ENCODE assay signal across 8 cellular contexts in the genomic region with DNA sequence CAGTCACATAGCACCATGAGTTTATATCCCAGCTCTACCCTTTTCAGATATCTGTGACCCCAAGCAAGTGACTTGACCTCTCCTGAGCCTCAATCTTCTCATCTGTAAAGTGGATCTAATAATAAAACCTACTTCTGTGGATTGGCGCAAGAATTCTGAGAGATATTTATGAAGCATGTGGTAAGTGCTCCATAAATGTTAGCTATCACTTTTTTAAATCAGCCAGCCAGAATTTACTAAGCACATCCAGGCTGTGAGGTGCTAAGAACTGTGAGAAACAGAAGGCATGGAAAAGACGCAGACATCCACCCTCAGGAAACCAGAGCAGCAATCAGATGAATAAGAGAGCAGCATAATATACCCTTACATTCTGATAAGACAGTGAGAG.
DNase-seq lines count a peak whose midpoint lies in the region; ATAC-seq and TF ChIP-seq lines count a peak whose summit lies in the region.

No MANE protein-coding gene starts in this region.

- peak overlapping the region; percentile 67 for H3K4me2 ChIP-seq in SU-DHL-6 (ENCODE audit: low read depth, low read length, poor library complexity, severe bottlenecking)

- H3K27ac ChIP-seq in SU-DHL-6 (ENCODE audit: low read depth, low read length) (no peak overlapping the region), subcutaneous abdominal adipose tissue (ENCODE audit: low read depth, low read length) (peak overlapping the region; percentile 65)

- peak overlapping the region; percentile 87 for H3K9ac ChIP-seq in SU-DHL-6 (ENCODE audit: low read length)
- peak overlapping the region; percentile 53 to 87 (median 84) for H3K9ac ChIP-seq in subcutaneous abdominal adipose tissue (ENCODE audit: low read length in 5 of 5)

- ATAC-seq in GM19467 (IDR thresholded peaks at IDR 0.05; ENCODE audit: unreplicated experiment), result no peak
- ATAC-seq in GM18517 (IDR thresholded peaks at IDR 0.05; ENCODE audit: unreplicated experiment), result no peak

- H3F3A ChIP-seq in SU-DHL-6 (ENCODE audit: insufficient read depth), result no peaks in the 10 kb centered on the region

- peak overlapping the region; percentile 97 for H2AFZ ChIP-seq in SU-DHL-6 (ENCODE audit: low read depth, low read length, severe bottlenecking)

- TF ChIP-seq CTCF in SU-DHL-6 (IDR thresholded peaks at IDR 0.05; ENCODE audit: insufficient read depth, low read length, poor library complexity, severe bottlenecking), result no peak

- no peaks in the 10 kb centered on the region for H3K36me3 ChIP-seq in SU-DHL-6 (ENCODE audit: low read length)
- H3K36me3 ChIP-seq in subcutaneous abdominal adipose tissue (ENCODE audit: control insufficient read depth in 5 of 5, insufficient read depth in 5 of 5, low read length in 5 of 5), result no peaks in the 10 kb centered on the region

- H3K4me1 ChIP-seq in subcutaneous abdominal adipose tissue (ENCODE audit: control insufficient read depth in 5 of 5, insufficient read depth in 5 of 5, low read length in 5 of 5), result peaks cover 3 to 22% (median 18%) of the 10 kb centered on the region in 5 donors

- peak; percentile 62 for DNase-seq in DMS 273 (lab: John Stamatoyannopoulos, UW; ENCODE audit: unreplicated experiment)
- DNase-seq in DMS 273 treated with DMSO at 0.1 percent for 48 hours (lab: John Stamatoyannopoulos, UW), result no peak
- DNase-seq in hepatic stellate cell (ENCODE audit: low spot score), result peak; percentile 22
- no peak for DNase-seq in AG08396 (ENCODE audit: low spot score)

- H3K9me3 ChIP-seq in SU-DHL-6 (ENCODE audit: insufficient read depth, low read length) (no peaks in the 10 kb centered on the region), subcutaneous abdominal adipose tissue (ENCODE audit: control insufficient read depth in 5 of 5, low read length in 5 of 5) (no peaks in the 10 kb centered on the region)

- H3K27me3 ChIP-seq in SU-DHL-6 (ENCODE audit: low read length) (no peaks in the 10 kb centered on the region), subcutaneous abdominal adipose tissue (ENCODE audit: control insufficient read depth in 5 of 5, insufficient read depth in 4 of 5, low read length in 5 of 5) (no peaks in the 10 kb centered on the region)

- no peaks in the 10 kb centered on the region for H3K79me2 ChIP-seq in SU-DHL-6 (ENCODE audit: insufficient read depth, low read length)

- H4K20me1 ChIP-seq in SU-DHL-6 (ENCODE audit: low read depth, low read length), result no peaks in the 10 kb centered on the region

- H3K9me2 ChIP-seq in SU-DHL-6 (replicated peaks; ENCODE audit: insufficient read depth, low read length), result no peaks in the 10 kb centered on the region

- H3K4me3 ChIP-seq in SU-DHL-6 (ENCODE audit: insufficient read depth, low read length, poor library complexity, severe bottlenecking), result peak overlapping the region; percentile 82
- H3K4me3 ChIP-seq in subcutaneous abdominal adipose tissue (ENCODE audit: low read depth in 1 of 5, low read length in 5 of 5), result peak overlapping the region; percentile 64 to 96 (median 91)

Comparison
In these comparisons a context has a peak if more than half of its experiments do, and no peak if none do; other contexts are left out.
1. DNase-seq: peak in DMS 273 (single experiment) and hepatic stellate cell (single experiment); none in DMS 273 treated with DMSO at 0.1 percent for 48 hours (single experiment) and AG08396 (single experiment).